1 cellular context compared by ENCODE assay signal in the genomic region with DNA sequence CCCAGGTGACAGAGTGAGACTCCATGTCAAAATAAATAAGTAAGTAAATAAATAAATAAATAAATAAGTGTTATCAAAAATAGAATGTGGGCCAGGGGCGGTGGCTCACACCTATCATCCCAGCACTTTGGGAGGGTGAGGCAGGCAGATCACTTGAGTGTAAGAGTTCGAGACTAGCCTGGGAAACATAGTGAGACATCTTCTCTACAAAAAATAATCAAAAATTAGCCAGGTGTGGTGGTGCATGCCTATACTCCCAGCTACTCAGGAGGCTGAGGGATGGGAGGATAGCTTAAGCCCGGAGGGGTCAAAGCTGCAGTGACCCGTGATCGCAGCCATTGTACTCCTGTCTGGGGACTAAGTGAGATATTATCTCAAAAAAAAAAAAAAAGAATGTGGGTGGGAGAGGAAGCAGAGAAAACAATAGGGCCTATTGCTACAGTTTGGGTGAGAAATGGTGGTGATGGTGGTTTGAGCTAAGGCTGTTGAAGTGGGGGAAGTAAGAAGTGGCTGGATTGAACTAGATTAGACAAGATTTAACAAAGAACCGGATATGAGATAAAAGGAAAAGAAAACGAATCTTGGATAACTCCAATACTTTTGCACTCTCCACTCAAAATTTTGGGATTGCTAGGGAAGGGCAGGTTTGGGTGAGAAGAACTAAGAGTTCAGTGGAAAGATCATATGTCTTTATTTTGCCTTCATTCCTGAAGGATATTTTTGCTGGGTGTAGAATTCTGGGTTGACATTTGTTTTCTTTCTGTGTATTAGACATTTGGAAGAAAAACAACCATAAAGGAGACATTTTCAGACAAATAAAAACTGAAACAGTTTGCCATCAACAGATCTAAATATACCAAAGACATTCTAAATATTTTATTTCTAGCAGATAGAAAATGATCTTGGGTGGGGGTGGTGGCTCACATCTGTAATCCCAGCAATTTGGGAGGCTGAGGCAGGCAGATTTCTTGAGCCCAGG.
TF ChIP-seq lines count a peak whose summit lies in the region.

No MANE protein-coding gene starts in this region.

TF ChIP-seq in K562, 482 proteins besides CTCF, POLR2A, EP300 and RAD21 (continued from another document and continues in another):
- TF ChIP-seq, protein P1, sequence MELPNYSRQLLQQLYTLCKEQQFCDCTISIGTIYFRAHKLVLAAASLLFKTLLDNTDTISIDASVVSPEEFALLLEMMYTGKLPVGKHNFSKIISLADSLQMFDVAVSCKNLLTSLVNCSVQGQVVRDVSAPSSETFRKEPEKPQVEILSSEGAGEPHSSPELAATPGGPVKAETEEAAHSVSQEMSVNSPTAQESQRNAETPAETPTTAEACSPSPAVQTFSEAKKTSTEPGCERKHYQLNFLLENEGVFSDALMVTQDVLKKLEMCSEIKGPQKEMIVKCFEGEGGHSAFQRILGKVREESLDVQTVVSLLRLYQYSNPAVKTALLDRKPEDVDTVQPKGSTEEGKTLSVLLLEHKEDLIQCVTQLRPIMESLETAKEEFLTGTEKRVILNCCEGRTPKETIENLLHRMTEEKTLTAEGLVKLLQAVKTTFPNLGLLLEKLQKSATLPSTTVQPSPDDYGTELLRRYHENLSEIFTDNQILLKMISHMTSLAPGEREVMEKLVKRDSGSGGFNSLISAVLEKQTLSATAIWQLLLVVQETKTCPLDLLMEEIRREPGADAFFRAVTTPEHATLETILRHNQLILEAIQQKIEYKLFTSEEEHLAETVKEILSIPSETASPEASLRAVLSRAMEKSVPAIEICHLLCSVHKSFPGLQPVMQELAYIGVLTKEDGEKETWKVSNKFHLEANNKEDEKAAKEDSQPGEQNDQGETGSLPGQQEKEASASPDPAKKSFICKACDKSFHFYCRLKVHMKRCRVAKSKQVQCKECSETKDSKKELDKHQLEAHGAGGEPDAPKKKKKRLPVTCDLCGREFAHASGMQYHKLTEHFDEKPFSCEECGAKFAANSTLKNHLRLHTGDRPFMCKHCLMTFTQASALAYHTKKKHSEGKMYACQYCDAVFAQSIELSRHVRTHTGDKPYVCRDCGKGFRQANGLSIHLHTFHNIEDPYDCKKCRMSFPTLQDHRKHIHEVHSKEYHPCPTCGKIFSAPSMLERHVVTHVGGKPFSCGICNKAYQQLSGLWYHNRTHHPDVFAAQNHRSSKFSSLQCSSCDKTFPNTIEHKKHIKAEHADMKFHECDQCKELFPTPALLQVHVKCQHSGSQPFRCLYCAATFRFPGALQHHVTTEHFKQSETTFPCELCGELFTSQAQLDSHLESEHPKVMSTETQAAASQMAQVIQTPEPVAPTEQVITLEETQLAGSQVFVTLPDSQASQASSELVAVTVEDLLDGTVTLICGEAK (IDR thresholded peaks at IDR 0.05), result no peak
- TF ChIP-seq, protein P1 (CRISPR knock-in tag; IDR thresholded peaks at IDR 0.05), result no peak
- no peak for TF ChIP-seq RBM34 (IDR thresholded peaks at IDR 0.05; ENCODE audit: borderline replicate concordance, insufficient read depth, low read length)
- TF ChIP-seq FOXA1 (IDR thresholded peaks at IDR 0.05; ENCODE audit: borderline replicate concordance), result no peak
- 0 out of 2 replicates have a peak, but pooled peaks have one; percentile 5 for TF ChIP-seq DDX20 (tag; IDR thresholded peaks at IDR 0.05; ENCODE audit: low read depth)
- TF ChIP-seq ZBTB17 (CRISPR knock-in tag; IDR thresholded peaks at IDR 0.05), result no peak
- TF ChIP-seq, protein P2, sequence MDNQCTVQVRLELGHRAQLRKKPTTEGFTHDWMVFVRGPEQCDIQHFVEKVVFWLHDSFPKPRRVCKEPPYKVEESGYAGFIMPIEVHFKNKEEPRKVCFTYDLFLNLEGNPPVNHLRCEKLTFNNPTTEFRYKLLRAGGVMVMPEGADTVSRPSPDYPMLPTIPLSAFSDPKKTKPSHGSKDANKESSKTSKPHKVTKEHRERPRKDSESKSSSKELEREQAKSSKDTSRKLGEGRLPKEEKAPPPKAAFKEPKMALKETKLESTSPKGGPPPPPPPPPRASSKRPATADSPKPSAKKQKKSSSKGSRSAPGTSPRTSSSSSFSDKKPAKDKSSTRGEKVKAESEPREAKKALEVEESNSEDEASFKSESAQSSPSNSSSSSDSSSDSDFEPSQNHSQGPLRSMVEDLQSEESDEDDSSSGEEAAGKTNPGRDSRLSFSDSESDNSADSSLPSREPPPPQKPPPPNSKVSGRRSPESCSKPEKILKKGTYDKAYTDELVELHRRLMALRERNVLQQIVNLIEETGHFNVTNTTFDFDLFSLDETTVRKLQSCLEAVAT (IDR thresholded peaks at IDR 0.05), result no peak
- TF ChIP-seq KDM2B (CRISPR knock-in tag; IDR thresholded peaks at IDR 0.05), result no peak
- no peak for TF ChIP-seq CEBPB (tag; IDR thresholded peaks at IDR 0.05)
- no peak for TF ChIP-seq SLC30A9 (CRISPR knock-in tag; IDR thresholded peaks at IDR 0.05)
- TF ChIP-seq, protein P3, sequence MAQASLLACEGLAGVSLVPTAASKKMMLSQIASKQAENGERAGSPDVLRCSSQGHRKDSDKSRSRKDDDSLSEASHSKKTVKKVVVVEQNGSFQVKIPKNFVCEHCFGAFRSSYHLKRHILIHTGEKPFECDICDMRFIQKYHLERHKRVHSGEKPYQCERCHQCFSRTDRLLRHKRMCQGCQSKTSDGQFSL (CRISPR knock-in tag; IDR thresholded peaks at IDR 0.05), result no peak
- TF ChIP-seq, protein P3 (tag; IDR thresholded peaks at IDR 0.05), result no peak
- TF ChIP-seq PHB (CRISPR knock-in tag; IDR thresholded peaks at IDR 0.05), result no peak
- TF ChIP-seq, protein P4, sequence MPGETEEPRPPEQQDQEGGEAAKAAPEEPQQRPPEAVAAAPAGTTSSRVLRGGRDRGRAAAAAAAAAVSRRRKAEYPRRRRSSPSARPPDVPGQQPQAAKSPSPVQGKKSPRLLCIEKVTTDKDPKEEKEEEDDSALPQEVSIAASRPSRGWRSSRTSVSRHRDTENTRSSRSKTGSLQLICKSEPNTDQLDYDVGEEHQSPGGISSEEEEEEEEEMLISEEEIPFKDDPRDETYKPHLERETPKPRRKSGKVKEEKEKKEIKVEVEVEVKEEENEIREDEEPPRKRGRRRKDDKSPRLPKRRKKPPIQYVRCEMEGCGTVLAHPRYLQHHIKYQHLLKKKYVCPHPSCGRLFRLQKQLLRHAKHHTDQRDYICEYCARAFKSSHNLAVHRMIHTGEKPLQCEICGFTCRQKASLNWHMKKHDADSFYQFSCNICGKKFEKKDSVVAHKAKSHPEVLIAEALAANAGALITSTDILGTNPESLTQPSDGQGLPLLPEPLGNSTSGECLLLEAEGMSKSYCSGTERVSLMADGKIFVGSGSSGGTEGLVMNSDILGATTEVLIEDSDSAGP (CRISPR knock-in tag; IDR thresholded peaks at IDR 0.05), result no peak
- no peak for TF ChIP-seq CTBP1 (IDR thresholded peaks at IDR 0.05; ENCODE audit: borderline replicate concordance)
- no peak for TF ChIP-seq KAT2B (IDR thresholded peaks at IDR 0.05; ENCODE audit: low read depth, low read length)
- TF ChIP-seq MAFF (IDR thresholded peaks at IDR 0.05; ENCODE audit: low read length), result no peak
- TF ChIP-seq NBN (IDR thresholded peaks at IDR 0.05; ENCODE audit: low read depth), result peak; percentile 35; the same call in 1 of the 2 replicates
- no peak; the same call in 1 of the 2 replicates for TF ChIP-seq SMARCC2 (IDR thresholded peaks at IDR 0.05; ENCODE audit: low read depth)
- no peak for TF ChIP-seq E2F3 (CRISPR knock-in tag; IDR thresholded peaks at IDR 0.05)
- TF ChIP-seq NRF1 (conservative IDR thresholded peaks at IDR 0.05 in 1 of 2, IDR thresholded peaks at IDR 0.05 in 1 of 2), result no peak
- TF ChIP-seq, protein P5, sequence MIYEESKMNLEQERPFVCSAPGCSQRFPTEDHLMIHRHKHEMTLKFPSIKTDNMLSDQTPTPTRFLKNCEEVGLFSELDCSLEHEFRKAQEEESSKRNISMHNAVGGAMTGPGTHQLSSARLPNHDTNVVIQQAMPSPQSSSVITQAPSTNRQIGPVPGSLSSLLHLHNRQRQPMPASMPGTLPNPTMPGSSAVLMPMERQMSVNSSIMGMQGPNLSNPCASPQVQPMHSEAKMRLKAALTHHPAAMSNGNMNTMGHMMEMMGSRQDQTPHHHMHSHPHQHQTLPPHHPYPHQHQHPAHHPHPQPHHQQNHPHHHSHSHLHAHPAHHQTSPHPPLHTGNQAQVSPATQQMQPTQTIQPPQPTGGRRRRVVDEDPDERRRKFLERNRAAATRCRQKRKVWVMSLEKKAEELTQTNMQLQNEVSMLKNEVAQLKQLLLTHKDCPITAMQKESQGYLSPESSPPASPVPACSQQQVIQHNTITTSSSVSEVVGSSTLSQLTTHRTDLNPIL (CRISPR knock-in tag; IDR thresholded peaks at IDR 0.05), result no peak
- no peak for TF ChIP-seq PTTG1 (tag; IDR thresholded peaks at IDR 0.05; ENCODE audit: low read depth)
- TF ChIP-seq CBX1 (IDR thresholded peaks at IDR 0.05; ENCODE audit: low read depth), result no peak
- peak; percentile 11; the same call in 1 of the 2 replicates for TF ChIP-seq TEAD4 (IDR thresholded peaks at IDR 0.05; ENCODE audit: low read length)
- TF ChIP-seq TEAD4 (CRISPR knock-in tag; IDR thresholded peaks at IDR 0.05; ENCODE audit: borderline replicate concordance), result no peak
- peak; percentile 63 for TF ChIP-seq ARID1B (IDR thresholded peaks at IDR 0.05)
- TF ChIP-seq, protein P6, sequence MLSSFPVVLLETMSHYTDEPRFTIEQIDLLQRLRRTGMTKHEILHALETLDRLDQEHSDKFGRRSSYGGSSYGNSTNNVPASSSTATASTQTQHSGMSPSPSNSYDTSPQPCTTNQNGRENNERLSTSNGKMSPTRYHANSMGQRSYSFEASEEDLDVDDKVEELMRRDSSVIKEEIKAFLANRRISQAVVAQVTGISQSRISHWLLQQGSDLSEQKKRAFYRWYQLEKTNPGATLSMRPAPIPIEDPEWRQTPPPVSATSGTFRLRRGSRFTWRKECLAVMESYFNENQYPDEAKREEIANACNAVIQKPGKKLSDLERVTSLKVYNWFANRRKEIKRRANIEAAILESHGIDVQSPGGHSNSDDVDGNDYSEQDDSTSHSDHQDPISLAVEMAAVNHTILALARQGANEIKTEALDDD (IDR thresholded peaks at IDR 0.05), result peak; percentile 26; the same call in 1 of the 2 replicates
- TF ChIP-seq BRCA1 (IDR thresholded peaks at IDR 0.05), result no peak
- TF ChIP-seq BRCA1 (CRISPR knock-in tag; IDR thresholded peaks at IDR 0.05), result no peak
- no peak for TF ChIP-seq ZNF347 (CRISPR knock-in tag; IDR thresholded peaks at IDR 0.05; ENCODE audit: low read depth)
- no peak for TF ChIP-seq FOS (IDR thresholded peaks at IDR 0.05; ENCODE audit: extremely low read depth, insufficient read length)
- TF ChIP-seq NCOA6 (IDR thresholded peaks at IDR 0.05), result no peak
- TF ChIP-seq POLR2G (IDR thresholded peaks at IDR 0.05; ENCODE audit: low read depth, low read length), result no peak
- no peak for TF ChIP-seq MTA2 (IDR thresholded peaks at IDR 0.05; ENCODE audit: low read depth)
- TF ChIP-seq PHF21A (IDR thresholded peaks at IDR 0.05; ENCODE audit: borderline replicate concordance, low read depth), result no peak
- TF ChIP-seq HMG20A (CRISPR knock-in tag; conservative IDR thresholded peaks at IDR 0.05), result no peak
- no peak for TF ChIP-seq SRSF9 (IDR thresholded peaks at IDR 0.05; ENCODE audit: borderline replicate concordance, low read depth, low read length)
- peak; percentile 67; the same call in 1 of the 2 replicates for TF ChIP-seq SMARCE1 (IDR thresholded peaks at IDR 0.05)
- TF ChIP-seq, protein P7, sequence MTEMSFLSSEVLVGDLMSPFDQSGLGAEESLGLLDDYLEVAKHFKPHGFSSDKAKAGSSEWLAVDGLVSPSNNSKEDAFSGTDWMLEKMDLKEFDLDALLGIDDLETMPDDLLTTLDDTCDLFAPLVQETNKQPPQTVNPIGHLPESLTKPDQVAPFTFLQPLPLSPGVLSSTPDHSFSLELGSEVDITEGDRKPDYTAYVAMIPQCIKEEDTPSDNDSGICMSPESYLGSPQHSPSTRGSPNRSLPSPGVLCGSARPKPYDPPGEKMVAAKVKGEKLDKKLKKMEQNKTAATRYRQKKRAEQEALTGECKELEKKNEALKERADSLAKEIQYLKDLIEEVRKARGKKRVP (CRISPR knock-in tag; IDR thresholded peaks at IDR 0.05), result no peak
- TF ChIP-seq PCBP1 (IDR thresholded peaks at IDR 0.05; ENCODE audit: low read depth, low read length, poor library complexity, severe bottlenecking), result no peak
- TF ChIP-seq DACH1 (IDR thresholded peaks at IDR 0.05; ENCODE audit: partially characterized antibody), result no peak
- TF ChIP-seq CBX3 (IDR thresholded peaks at IDR 0.05; ENCODE audit: borderline replicate concordance in 1 of 2, low read length in 2 of 2), result no peak
- no peak for TF ChIP-seq ZNF197 (CRISPR knock-in tag; IDR thresholded peaks at IDR 0.05; ENCODE audit: low read depth)
- TF ChIP-seq, protein P8, sequence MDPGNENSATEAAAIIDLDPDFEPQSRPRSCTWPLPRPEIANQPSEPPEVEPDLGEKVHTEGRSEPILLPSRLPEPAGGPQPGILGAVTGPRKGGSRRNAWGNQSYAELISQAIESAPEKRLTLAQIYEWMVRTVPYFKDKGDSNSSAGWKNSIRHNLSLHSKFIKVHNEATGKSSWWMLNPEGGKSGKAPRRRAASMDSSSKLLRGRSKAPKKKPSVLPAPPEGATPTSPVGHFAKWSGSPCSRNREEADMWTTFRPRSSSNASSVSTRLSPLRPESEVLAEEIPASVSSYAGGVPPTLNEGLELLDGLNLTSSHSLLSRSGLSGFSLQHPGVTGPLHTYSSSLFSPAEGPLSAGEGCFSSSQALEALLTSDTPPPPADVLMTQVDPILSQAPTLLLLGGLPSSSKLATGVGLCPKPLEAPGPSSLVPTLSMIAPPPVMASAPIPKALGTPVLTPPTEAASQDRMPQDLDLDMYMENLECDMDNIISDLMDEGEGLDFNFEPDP (CRISPR knock-in tag; IDR thresholded peaks at IDR 0.05), result no peak
- no peak for TF ChIP-seq ZNF766 (CRISPR knock-in tag; conservative IDR thresholded peaks at IDR 0.05)
- no peak for TF ChIP-seq RNF2 (IDR thresholded peaks at IDR 0.05)
